Comparison of ENCODE assay signal across 8 cellular contexts in genomic region chr12:76032043-76032981, GRCh38.
DNase-seq lines count a peak whose midpoint lies in the region; ATAC-seq and TF ChIP-seq lines count a peak whose summit lies in the region.

No MANE protein-coding gene starts in this region.

- H3K9ac ChIP-seq in iPS-18a (ENCODE audit: low read length): peak overlapping the region; percentile 79

- no peaks in the 10 kb centered on the region for H3K9me3 ChIP-seq in iPS-18a (ENCODE audit: control insufficient read depth, low read depth, low read length)

- H3K36me3 ChIP-seq in brain microvascular endothelial cell (replicated peaks): peaks cover 35% of the 10 kb centered on the region
- peaks cover 12% of the 10 kb centered on the region for H3K36me3 ChIP-seq in iPS-18a (ENCODE audit: control insufficient read depth, low read depth, low read length)

- H3K4me1 ChIP-seq in iPS-18a (ENCODE audit: control insufficient read depth, low read depth, low read length): peaks cover 29% of the 10 kb centered on the region

- DNase-seq in AG09309 (ENCODE audit: low read depth) (no peak), SIG-M5 (lab: John Stamatoyannopoulos, UW) (peak; percentile 28), brain microvascular endothelial cell (peak; percentile 60), skeletal muscle cell (ENCODE audit: low read depth) (peak; percentile 43), NCI-H2171 (lab: John Stamatoyannopoulos, UW) (no peak)

- H3K27ac ChIP-seq in brain microvascular endothelial cell (peak overlapping the region; percentile 98), iPS-18a (ENCODE audit: low read length) (peak overlapping the region; percentile 26)

- H3K4me3 ChIP-seq in AG09309 (ENCODE audit: control insufficient read depth, low read depth, low read length) (peak overlapping the region; percentile 97), brain microvascular endothelial cell (ENCODE audit: low read depth, low read length) (peak overlapping the region; percentile 99), iPS-18a (ENCODE audit: low read length) (peak overlapping the region; percentile 90), skeletal muscle cell (ENCODE audit: low read depth, low read length) (peak overlapping the region; percentile 68)

- no peak for TF ChIP-seq CTCF in AG09309 (IDR thresholded peaks at IDR 0.05; ENCODE audit: control insufficient read depth, insufficient read depth, low read depth, low read length, missing control alignments)
- no peak for TF ChIP-seq CTCF in brain microvascular endothelial cell (IDR thresholded peaks at IDR 0.05; ENCODE audit: low read depth, low read length, missing control alignments)

- ATAC-seq in GM18873 (IDR thresholded peaks at IDR 0.05; ENCODE audit: low FRiP score, unreplicated experiment): peak; percentile 23
- peak; percentile 9 for ATAC-seq in HG03103 (IDR thresholded peaks at IDR 0.05; ENCODE audit: low read depth, unreplicated experiment)

- in situ Hi-C loops in brain microvascular endothelial cell (cut with HindIII; ENCODE audit: low pct_ligation_motif_present, low sequenced_read_pairs): loop anchor here (25.0 kb wide), 1 partner anchor 495 kb away; no protein-coding TSS in a partner anchor

- H3K27me3 ChIP-seq in brain microvascular endothelial cell (replicated peaks) (no peaks in the 10 kb centered on the region), iPS-18a (ENCODE audit: control insufficient read depth, insufficient read depth, low read length) (peaks cover 7% of the 10 kb centered on the region)

Comparison
In these comparisons a context has a peak if more than half of its experiments do, and no peak if none do; other contexts are left out.
1. DNase-seq: peak in SIG-M5 (single experiment), brain microvascular endothelial cell (single experiment) and skeletal muscle cell (single experiment); none in AG09309 (single experiment) and NCI-H2171 (single experiment).
2. Peak in every context shown above with its lines, with median percentiles within 50 percentile points of each other: H3K4me3 ChIP-seq.